ENCODE assay signal across 8 cellular contexts in the genomic region with DNA sequence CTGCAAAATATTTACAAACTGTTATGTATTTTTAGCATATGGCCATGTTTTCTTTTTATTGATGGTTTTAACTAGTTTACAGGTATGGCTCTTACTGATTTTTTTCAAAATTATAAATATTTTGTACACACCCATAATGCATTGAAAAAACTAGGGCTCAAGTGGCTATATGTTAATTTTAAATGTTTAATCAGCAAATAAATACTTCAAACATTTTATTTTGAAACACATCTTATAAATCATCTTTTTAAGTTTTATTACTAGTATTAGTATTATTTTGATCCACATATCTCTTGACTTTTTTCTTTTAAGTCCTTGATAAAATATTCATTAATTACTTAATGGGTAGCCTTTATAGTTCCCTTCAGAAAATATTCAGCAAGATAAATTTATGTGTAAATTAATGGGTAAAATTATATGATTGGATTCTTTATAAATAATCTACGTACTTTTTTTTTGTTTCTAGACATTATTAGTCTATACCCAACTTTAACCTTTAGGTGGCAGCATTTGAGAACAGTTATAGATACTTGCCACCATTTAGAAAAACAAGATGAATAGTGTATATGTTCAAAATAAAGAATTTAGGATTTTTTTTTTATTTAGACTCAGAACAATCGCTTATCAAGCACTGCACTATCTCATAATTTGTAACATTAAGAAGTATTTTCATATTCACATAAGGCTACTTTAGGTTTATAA.
DNase-seq lines count a peak whose midpoint lies in the region; ATAC-seq and TF ChIP-seq lines count a peak whose summit lies in the region.

No MANE protein-coding gene starts in this region.

- no peaks in the 10 kb centered on the region for H3K79me2 ChIP-seq in SK-N-SH (ENCODE audit: insufficient read depth)

- H3K4me1 ChIP-seq in SK-N-SH (ENCODE audit: control insufficient read depth in 1 of 2, insufficient read depth in 2 of 2, low read depth in 1 of 2, low read length in 1 of 2) (peaks cover 0 to 18% of the 10 kb centered on the region in 2 experiments; a peak in 3 of 4 replicates), IMR-90 (ENCODE audit: control insufficient read depth, insufficient read depth, low read length) (no peaks in the 10 kb centered on the region), liver (ENCODE audit: control insufficient read depth in 4 of 4, insufficient read depth in 4 of 4, low read length in 3 of 4) (no peaks in the 10 kb centered on the region)

- POLR2A ChIA-PET in SK-N-SH (lab: Yijun Ruan, JAX): no interaction called here
- POLR2A ChIA-PET in IMR-90 (lab: Charles Lee; ENCODE audit: unreplicated experiment): no interaction called here
- POLR2A ChIA-PET in activated CD4-positive, alpha-beta T cell treated with anti-CD3 and anti-CD28 coated beads for 36 hours (lab: Charles Lee): no interaction called here

- dilution Hi-C loops in IMR-90 (cut with HindIII; ENCODE audit: low sequenced_read_pairs, unreplicated experiment): no loop called here

- H2BK120ac ChIP-seq in IMR-90 (ENCODE audit: low read depth, low read length): no peak overlapping the region

- H4K8ac ChIP-seq in IMR-90 (ENCODE audit: low read depth in 2 of 2, low read length in 2 of 2): no peak overlapping the region

- no peak overlapping the region for H4K91ac ChIP-seq in IMR-90 (ENCODE audit: insufficient read depth, low read depth, low read length)

- H3K56ac ChIP-seq in IMR-90 (ENCODE audit: extremely low read depth, insufficient read depth, low read length): no peak overlapping the region

- no peak overlapping the region for H3K27ac Mint-ChIP-seq in T-helper 2 cell treated with Interferon-gamma antibody and Interleukin-4, amounts not matched to agents 5 μg/mL and 100 μg/mL, for 36 hours
- H3K27ac Mint-ChIP-seq in activated CD4-positive, alpha-beta T cell treated with anti-CD3 and anti-CD28 coated beads for 36 hours: no peak overlapping the region

- CTCF ChIA-PET in SK-N-SH (lab: Yijun Ruan, JAX) (interaction anchor here (1.0 to 1.4 kb wide), 2 partner anchors 22 to 238 kb away, joined by 3 read pairs; no protein-coding TSS in a partner anchor), IMR-90 (lab: Yijun Ruan, JAX) (no interaction called here)
- CTCF ChIA-PET in activated CD4-positive, alpha-beta T cell treated with anti-CD3 and anti-CD28 coated beads for 36 hours (lab: Charles Lee): no interaction called here

- no peaks in the 10 kb centered on the region for H3K4me1 Mint-ChIP-seq in T-helper 2 cell treated with Interferon-gamma antibody and Interleukin-4, amounts not matched to agents 5 μg/mL and 100 μg/mL, for 36 hours (ENCODE audit: low read depth)
- no peaks in the 10 kb centered on the region for H3K4me1 Mint-ChIP-seq in activated CD4-positive, alpha-beta T cell treated with anti-CD3 and anti-CD28 coated beads for 36 hours

- H3K27me3 Mint-ChIP-seq in T-helper 2 cell treated with Interferon-gamma antibody and Interleukin-4, amounts not matched to agents 5 μg/mL and 100 μg/mL, for 36 hours (ENCODE audit: low read depth): no peaks in the 10 kb centered on the region
- no peaks in the 10 kb centered on the region for H3K27me3 Mint-ChIP-seq in activated CD4-positive, alpha-beta T cell treated with anti-CD3 and anti-CD28 coated beads for 36 hours

- H3K9ac ChIP-seq in SK-N-SH: no peak overlapping the region
- no peak overlapping the region for H3K9ac ChIP-seq in IMR-90 (ENCODE audit: low read depth, low read length)
- no peak overlapping the region for H3K9ac ChIP-seq in liver (ENCODE audit: low read depth in 1 of 2, low read length in 2 of 2)

- peaks cover 5% of the 10 kb centered on the region for H3F3A ChIP-seq in SK-N-SH (replicated peaks; ENCODE audit: insufficient read depth)

- H3K36me3 ChIP-seq in SK-N-SH (replicated peaks in 1 of 2; ENCODE audit: control insufficient read depth in 1 of 2, insufficient read depth in 2 of 2, low read length in 1 of 2) (no peaks in the 10 kb centered on the region), IMR-90 (ENCODE audit: control insufficient read depth, insufficient read depth, low read length) (no peaks in the 10 kb centered on the region), liver (ENCODE audit: control insufficient read depth in 4 of 4, insufficient read depth in 3 of 4, low read depth in 1 of 4, low read length in 3 of 4) (no peaks in the 10 kb centered on the region)

- in situ Hi-C loops in IMR-90 (cut with MboI; ENCODE audit: low sequenced_read_pairs): no loop called here

- no peak overlapping the region for H3K4me2 ChIP-seq in SK-N-SH
- H3K4me2 ChIP-seq in IMR-90 (ENCODE audit: low read depth, low read length): no peak overlapping the region

- H3K9me3 ChIP-seq in SK-N-SH (no peaks in the 10 kb centered on the region), IMR-90 (ENCODE audit: control insufficient read depth, insufficient read depth, low read length) (no peaks in the 10 kb centered on the region), liver (ENCODE audit: control insufficient read depth in 4 of 4, low read length in 3 of 4) (no peaks in the 10 kb centered on the region)

- DNase-seq in SK-N-SH (no peak), IMR-90 (peak; percentile 4), SW480 (ENCODE audit: low spot score) (peak; percentile 31), left colon (no peak)
- no peak for DNase-seq in T-helper 2 cell treated with Interferon-gamma antibody and Interleukin-4, amounts not matched to agents 5 μg/mL and 100 μg/mL, for 36 hours (ENCODE audit: low spot score)
- no peak for DNase-seq in activated CD4-positive, alpha-beta T cell treated with anti-CD3 and anti-CD28 coated beads for 36 hours

- H4K20me1 ChIP-seq in SK-N-SH (ENCODE audit: insufficient read depth): no peaks in the 10 kb centered on the region
- H4K20me1 ChIP-seq in IMR-90 (ENCODE audit: insufficient read depth, low read length): no peaks in the 10 kb centered on the region

- intact Hi-C loops in IMR-90 (cut with micrococcal nuclease) (loop anchor here (1.0 kb wide), 1 partner anchor 1231 kb away; no protein-coding TSS in a partner anchor), left colon (cut with DNase I, micrococcal nuclease) (no loop called here)
- intact Hi-C loops in activated CD4-positive, alpha-beta T cell treated with anti-CD3 and anti-CD28 coated beads for 36 hours (cut with DNase I, micrococcal nuclease): loop anchor here in 1 of 2 experiments (1.0 to 5.0 kb wide), 4 partner anchors 92 to 1231 kb away; no protein-coding TSS in a partner anchor

- no TSS peak for BruUV-seq in IMR-90 (replicated peaks; lab: Mats Ljungman, UMichigan)

- H3K4me3 ChIP-seq in SK-N-SH (ENCODE audit: low read depth in 2 of 2, low read length in 1 of 2): no peak overlapping the region; a peak in 1 of 4 replicates
- H3K4me3 ChIP-seq in IMR-90 (ENCODE audit: insufficient read depth, low read depth, low read length): no peak overlapping the region
- no peak overlapping the region for H3K4me3 ChIP-seq in liver (ENCODE audit: low read depth in 1 of 3, low read length in 3 of 3)

- H3K9me2 ChIP-seq in SK-N-SH: no peaks in the 10 kb centered on the region

- H2BK15ac ChIP-seq in IMR-90 (ENCODE audit: low read depth, low read length): no peak overlapping the region

- H3K18ac ChIP-seq in IMR-90 (ENCODE audit: low read depth, low read length): no peak overlapping the region

- TF ChIP-seq POLR2A in IMR-90 (IDR thresholded peaks at IDR 0.05; ENCODE audit: low read depth, low read length): no peak

- no peaks in the 10 kb centered on the region for H3K36me3 Mint-ChIP-seq in T-helper 2 cell treated with Interferon-gamma antibody and Interleukin-4, amounts not matched to agents 5 μg/mL and 100 μg/mL, for 36 hours (ENCODE audit: low read depth)
- no peaks in the 10 kb centered on the region for H3K36me3 Mint-ChIP-seq in activated CD4-positive, alpha-beta T cell treated with anti-CD3 and anti-CD28 coated beads for 36 hours (ENCODE audit: low read depth)

- H3K9me1 ChIP-seq in IMR-90 (ENCODE audit: insufficient read depth, low read length): no peaks in the 10 kb centered on the region

- no peak overlapping the region for H2AFZ ChIP-seq in SK-N-SH (ENCODE audit: low read depth)
- no peak overlapping the region for H2AFZ ChIP-seq in IMR-90 (replicated peaks; ENCODE audit: low read length, poor library complexity)

- H2BK5ac ChIP-seq in IMR-90 (ENCODE audit: low read depth, low read length, poor library complexity, severe bottlenecking): no peak overlapping the region

- H3K27me3 ChIP-seq in SK-N-SH (ENCODE audit: insufficient read depth): no peaks in the 10 kb centered on the region
- no peaks in the 10 kb centered on the region for H3K27me3 ChIP-seq in IMR-90 (ENCODE audit: control insufficient read depth, insufficient read depth, low read length)
- peaks cover 0 to 5% (median 0%) of the 10 kb centered on the region in 4 donors for H3K27me3 ChIP-seq in liver (ENCODE audit: control insufficient read depth in 4 of 4, insufficient read depth in 4 of 4, low read length in 3 of 4)

- H3K9me3 Mint-ChIP-seq in T-helper 2 cell treated with Interferon-gamma antibody and Interleukin-4, amounts not matched to agents 5 μg/mL and 100 μg/mL, for 36 hours: no peaks in the 10 kb centered on the region
- no peaks in the 10 kb centered on the region for H3K9me3 Mint-ChIP-seq in activated CD4-positive, alpha-beta T cell treated with anti-CD3 and anti-CD28 coated beads for 36 hours (ENCODE audit: low read depth)

- no peak overlapping the region for H3K23ac ChIP-seq in IMR-90 (ENCODE audit: low read depth, low read length)

- no peaks in the 10 kb centered on the region for H3K79me1 ChIP-seq in IMR-90 (ENCODE audit: low read depth in 1 of 2, low read length in 2 of 2)

- no peak for ATAC-seq in SK-N-SH treated with all-trans-retinoic acid at 6 μM for 48 hours
- no peak for ATAC-seq in IMR-90 (ENCODE audit: low read depth)
- ATAC-seq in left colon: no peak
- ATAC-seq in activated CD4-positive, alpha-beta T cell treated with anti-CD3 and anti-CD28 coated beads for 36 hours: no peak

- TF ChIP-seq CTCF in SK-N-SH (IDR thresholded peaks at IDR 0.05) (peak; percentile 73), IMR-90 (conservative IDR thresholded peaks at IDR 0.05; ENCODE audit: low read depth, low read length) (peak; percentile 47), liver (IDR thresholded peaks at IDR 0.05; ENCODE audit: low read depth, low read length, missing input control) (peak; percentile 15)

- H3K4me3 Mint-ChIP-seq in T-helper 2 cell treated with Interferon-gamma antibody and Interleukin-4, amounts not matched to agents 5 μg/mL and 100 μg/mL, for 36 hours: no peak overlapping the region
- no peak overlapping the region for H3K4me3 Mint-ChIP-seq in activated CD4-positive, alpha-beta T cell treated with anti-CD3 and anti-CD28 coated beads for 36 hours

- H4K5ac ChIP-seq in IMR-90 (ENCODE audit: low read depth, low read length): no peak overlapping the region

- H2AK9ac ChIP-seq in IMR-90 (replicated peaks; ENCODE audit: low read depth, low read length, poor library complexity): no peak overlapping the region

- no peak overlapping the region for H2AK5ac ChIP-seq in IMR-90 (ENCODE audit: low read depth, low read length)

- 15% methylated on average over 2 of the region's 2 CpGs for WGBS in SK-N-SH (ENCODE audit: low lambda C conversion rate)
- WGBS in IMR-90 (ENCODE audit: extremely low coverage in 2 of 2, insufficient read length in 1 of 2), 2 experiments: no CpG with 5 or more reads among the region's 2 CpGs
- 16% methylated on average over 2 of the region's 2 CpGs for WGBS in liver

- no peak overlapping the region for H3K14ac ChIP-seq in IMR-90 (replicated peaks; ENCODE audit: low read depth, low read length)

- no peak overlapping the region for H3K4ac ChIP-seq in IMR-90 (ENCODE audit: low read depth, low read length)

- H3K27ac ChIP-seq in SK-N-SH (ENCODE audit: low read depth in 2 of 2, low read length in 1 of 2) (no peak overlapping the region), IMR-90 (ENCODE audit: insufficient read depth, low read length) (no peak overlapping the region), liver (ENCODE audit: low read depth in 1 of 2, low read length in 2 of 2) (no peak overlapping the region)

- no peak overlapping the region for H2BK20ac ChIP-seq in IMR-90 (ENCODE audit: low read depth, low read length)

- TF ChIP-seq RAD21 in SK-N-SH (IDR thresholded peaks at IDR 0.05; ENCODE audit: low read length) (peak; percentile 65), IMR-90 (IDR thresholded peaks at IDR 0.05; ENCODE audit: low read length) (peak; percentile 35), liver (IDR thresholded peaks at IDR 0.05) (peak; percentile 49)

- TF ChIP-seq EP300 in SK-N-SH (IDR thresholded peaks at IDR 0.05; ENCODE audit: borderline replicate concordance in 1 of 2, low read depth in 1 of 2, low read length in 1 of 2): no peak

Comparison
In these comparisons a context has a peak if more than half of its experiments do, and no peak if none do; other contexts are left out.
1. DNase-seq: peak in IMR-90 (single experiment) and SW480 (single experiment); none in SK-N-SH (single experiment), left colon (0 of 2), T-helper 2 cell treated with Interferon-gamma antibody and Interleukin-4, amounts not matched to agents 5 μg/mL and 100 μg/mL, for 36 hours (single experiment) and activated CD4-positive, alpha-beta T cell treated with anti-CD3 and anti-CD28 coated beads for 36 hours (single experiment).
2. CTCF ChIP-seq: peak in every context shown above with its lines; median percentile 73 in SK-N-SH; 47 in IMR-90; 15 in liver.